ENCODE assay signal across 17 cellular contexts in the genomic region with DNA sequence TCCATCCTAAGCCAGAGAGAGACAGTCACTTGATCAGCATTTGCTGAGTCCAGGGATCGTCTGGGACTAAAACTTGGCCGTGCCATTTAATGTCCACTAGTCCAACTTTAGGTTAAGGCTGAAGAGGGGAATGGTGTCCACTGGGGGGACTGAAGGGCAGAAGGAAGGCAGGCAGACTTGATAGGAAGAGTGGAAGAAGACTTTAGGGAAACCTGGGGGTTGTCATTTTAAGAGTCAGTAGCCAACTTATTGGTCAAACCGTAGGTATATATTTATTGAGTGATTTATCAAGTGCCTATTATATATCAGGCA. TPM values are rescaled to one million over a fixed set of nuclear protein-coding genes. Genes with fewer than 3 reads are reported as not detected.
DNase-seq lines count a peak whose midpoint lies in the region; ATAC-seq and TF ChIP-seq lines count a peak whose summit lies in the region.
"Had no signal": no experiment of that assay in that cellular context is flagged by ENCODE, and none has a peak within 500 bp of the region (broad histone marks: within the 10 kb centered on the region; RNA-seq: fewer than 3 reads in every experiment).

No MANE protein-coding gene starts in this region.

- no peak overlapping the region for H3K9ac ChIP-seq in trophoblast cell (ENCODE audit: low read length)

- H3K27ac ChIP-seq in cardiac muscle cell, result peak overlapping the region; percentile 100
- peak overlapping the region; percentile 92 to 95 (median 94) for H3K27ac ChIP-seq in esophagus muscularis mucosa (replicated peaks in 1 of 4)
- H3K27ac ChIP-seq in trophoblast cell (ENCODE audit: low read depth, low read length), result no peak overlapping the region
- H3K27ac ChIP-seq in vagina, result peak overlapping the region; percentile 88
- H3K27ac ChIP-seq in CD8-positive, alpha-beta T cell (ENCODE audit: low read depth, low read length), result no peak overlapping the region
- H3K27ac ChIP-seq: epithelial cell of prostate had no signal

- H3K27me3 ChIP-seq in cardiac muscle cell (no peaks in the 10 kb centered on the region), esophagus muscularis mucosa (no peaks in the 10 kb centered on the region), trophoblast cell (ENCODE audit: insufficient read depth, low read length) (no peaks in the 10 kb centered on the region), vagina (no peaks in the 10 kb centered on the region)
- peaks cover 14% of the 10 kb centered on the region for H3K27me3 ChIP-seq in CD8-positive, alpha-beta T cell (ENCODE audit: insufficient read depth, low read length)

- POLR2A ChIA-PET in CD8-positive, alpha-beta T cell (lab: Charles Lee), result no interaction called here

- ATAC-seq in left cardiac atrium, result no peak
- no peak for ATAC-seq in CD8-positive, alpha-beta T cell
- no peak for ATAC-seq in mucosa of descending colon

- CTCF ChIA-PET in CD8-positive, alpha-beta T cell (lab: Charles Lee), result interaction anchor here (0.6 kb wide), 1 partner anchor 559 kb away, joined by 3 read pairs; no protein-coding TSS in a partner anchor

- peak overlapping the region; percentile 29 for H2AK5ac ChIP-seq in trophoblast cell (ENCODE audit: low read length)

- H3K4ac ChIP-seq in trophoblast cell (ENCODE audit: low read depth, low read length), result no peak overlapping the region

- peaks cover 15% of the 10 kb centered on the region for H3K4me1 Mint-ChIP-seq in CD8-positive, alpha-beta T cell (ENCODE audit: low read depth)

- no peaks in the 10 kb centered on the region for H3K36me3 Mint-ChIP-seq in CD8-positive, alpha-beta T cell

- peaks cover 48% of the 10 kb centered on the region for H3K27me3 Mint-ChIP-seq in CD8-positive, alpha-beta T cell (ENCODE audit: low read depth)

- H3K9me3 ChIP-seq in cardiac muscle cell (ENCODE audit: low read depth) (no peaks in the 10 kb centered on the region), esophagus muscularis mucosa (no peaks in the 10 kb centered on the region), trophoblast cell (ENCODE audit: insufficient read depth, low read depth, low read length) (no peaks in the 10 kb centered on the region), vagina (no peaks in the 10 kb centered on the region), mucosa of descending colon (no peaks in the 10 kb centered on the region)
- H3K9me3 ChIP-seq in CD8-positive, alpha-beta T cell (ENCODE audit: low read length), result no peaks in the 10 kb centered on the region

- no peak overlapping the region for H3K4me3 Mint-ChIP-seq in CD8-positive, alpha-beta T cell

- no peaks in the 10 kb centered on the region for H3K9me3 Mint-ChIP-seq in CD8-positive, alpha-beta T cell

- no peak overlapping the region for H3K18ac ChIP-seq in trophoblast cell (ENCODE audit: low read length)

- H4K91ac ChIP-seq in trophoblast cell (ENCODE audit: low read depth, low read length), result no peak overlapping the region

- H3K23ac ChIP-seq in trophoblast cell (ENCODE audit: low read length), result no peak overlapping the region

- no peak overlapping the region for H4K12ac ChIP-seq in trophoblast cell (ENCODE audit: low read depth, low read length)

- H3K4me3 ChIP-seq in cardiac muscle cell (no peak overlapping the region), esophagus muscularis mucosa (peak overlapping the region; percentile 74 to 91 (median 82)), trophoblast cell (ENCODE audit: low read depth, low read length) (no peak overlapping the region), vagina (peak overlapping the region; percentile 65 to 96), mucosa of descending colon (no peak overlapping the region)
- no peak overlapping the region for H3K4me3 ChIP-seq in CD8-positive, alpha-beta T cell (ENCODE audit: low read depth, low read length)

- no peak overlapping the region for H2AFZ ChIP-seq in trophoblast cell (ENCODE audit: insufficient read depth, low read length, poor library complexity)

- 35% methylated on average over 3 of the region's 3 CpGs for WGBS in esophagus muscularis mucosa
- WGBS in trophoblast cell (ENCODE audit: extremely low coverage, insufficient coverage, insufficient read length), result no CpG with 5 or more reads among the region's 3 CpGs

- peaks cover 3% of the 10 kb centered on the region for H3K36me3 ChIP-seq in cardiac muscle cell
- peaks cover 0 to 6% (median 0%) of the 10 kb centered on the region in 4 donors for H3K36me3 ChIP-seq in esophagus muscularis mucosa
- H3K36me3 ChIP-seq in trophoblast cell (ENCODE audit: control insufficient read depth in 1 of 2, insufficient read depth in 2 of 2, low read length in 2 of 2), result no peaks in the 10 kb centered on the region
- H3K36me3 ChIP-seq in vagina, result no peaks in the 10 kb centered on the region
- H3K36me3 ChIP-seq in CD8-positive, alpha-beta T cell (ENCODE audit: insufficient read depth, low read length), result no peaks in the 10 kb centered on the region
- no peaks in the 10 kb centered on the region for H3K36me3 ChIP-seq in mucosa of descending colon (ENCODE audit: low read depth)

- H4K8ac ChIP-seq in trophoblast cell (ENCODE audit: low read depth, low read length), result no peak overlapping the region

- no peak for TF ChIP-seq EP300 in esophagus muscularis mucosa (IDR thresholded peaks at IDR 0.05)

- TF ChIP-seq POLR2A in esophagus muscularis mucosa (IDR thresholded peaks at IDR 0.05; ENCODE audit: low read depth) (no peak), vagina (IDR thresholded peaks at IDR 0.05) (no peak)

- no peak overlapping the region for H2BK120ac ChIP-seq in trophoblast cell (ENCODE audit: insufficient read depth, low read length, poor library complexity)

- H3K27ac Mint-ChIP-seq in CD8-positive, alpha-beta T cell, result no peak overlapping the region

- no peak for DNase-seq in cardiac muscle cell (ENCODE audit: low read depth in 1 of 2, low spot score in 1 of 2)
- no peak for DNase-seq in left cardiac atrium
- no peak for DNase-seq in esophagus muscularis mucosa (ENCODE audit: extremely low spot score)
- no peak for DNase-seq in trophoblast cell
- DNase-seq in vagina (ENCODE audit: extremely low spot score in 2 of 2), result no peak
- DNase-seq in NCI-H510A treated with DMSO at 0.1 percent for 48 hours (lab: John Stamatoyannopoulos, UW), result no peak
- DNase-seq in CD8-positive, alpha-beta T cell, result no peak
- no peak for DNase-seq in mucosa of descending colon
- DNase-seq: activated naive CD4-positive, alpha-beta T cell treated with anti-CD3 and anti-CD28 coated beads, Interleukin-2, amount 50 U/mL, for 16 hours; cerebellar nuclear complex; GDM1; NCI-H1105; NCI-H226; nucleus accumbens; OCI-M1; stimulated activated CD4-positive, alpha-beta T cell treated with anti-CD3 and anti-CD28 coated beads, Interleukin-1b, Interleukin-23, amount 100 ng/mL, for 48 hours had no signal

- peaks cover 36% of the 10 kb centered on the region for H3K4me1 ChIP-seq in cardiac muscle cell (ENCODE audit: low read depth)
- H3K4me1 ChIP-seq in esophagus muscularis mucosa, result peaks cover 4 to 31% (median 15%) of the 10 kb centered on the region in 4 donors
- H3K4me1 ChIP-seq in trophoblast cell (ENCODE audit: control insufficient read depth in 1 of 2, insufficient read depth in 2 of 2, low read length in 2 of 2), result peaks cover 7 to 12% of the 10 kb centered on the region in 2 experiments
- H3K4me1 ChIP-seq in vagina, result peaks cover 12% of the 10 kb centered on the region
- H3K4me1 ChIP-seq in CD8-positive, alpha-beta T cell (ENCODE audit: insufficient read depth, low read length), result peaks cover 11% of the 10 kb centered on the region
- no peaks in the 10 kb centered on the region for H3K4me1 ChIP-seq in mucosa of descending colon (ENCODE audit: low read depth)

- no peak overlapping the region for H2BK5ac ChIP-seq in trophoblast cell (ENCODE audit: low read depth, low read length, poor library complexity)

- H2BK12ac ChIP-seq in trophoblast cell (ENCODE audit: low read length), result peak overlapping the region; percentile 52

- H3K14ac ChIP-seq in trophoblast cell (ENCODE audit: low read length), result no peak overlapping the region

- TF ChIP-seq CTCF in cardiac muscle cell (IDR thresholded peaks at IDR 0.05; ENCODE audit: low read depth, low read length) (no peak), esophagus muscularis mucosa (IDR thresholded peaks at IDR 0.05) (no peak), vagina (IDR thresholded peaks at IDR 0.05) (no peak), mucosa of descending colon (IDR thresholded peaks at IDR 0.05) (no peak)
- no peak for TF ChIP-seq CTCF in CD8-positive, alpha-beta T cell (IDR thresholded peaks at IDR 0.05)

- no peak overlapping the region for H3K4me2 ChIP-seq in trophoblast cell (ENCODE audit: low read length)

- intact Hi-C loops in left cardiac atrium (cut with DNase I), result no loop called here
- intact Hi-C loops in esophagus muscularis mucosa (cut with DNase I), result loop anchor here (2.0 kb wide), 1 partner anchor 51 kb away; no protein-coding TSS in a partner anchor
- intact Hi-C loops in vagina (cut with DNase I), result loop anchor here (2.0 kb wide), 1 partner anchor 45 kb away; no protein-coding TSS in a partner anchor
- intact Hi-C loops in CD8-positive, alpha-beta T cell (cut with DNase I, micrococcal nuclease), result no loop called here
- intact Hi-C loops in mucosa of descending colon (cut with DNase I, micrococcal nuclease), result loop anchor here in 1 of 2 donors (5.0 kb wide), 1 partner anchor 50 kb away; no protein-coding TSS in a partner anchor

- H3K79me2 ChIP-seq in trophoblast cell (ENCODE audit: control insufficient read depth, insufficient read depth, low read length, poor library complexity), result no peaks in the 10 kb centered on the region

- peaks cover 4% of the 10 kb centered on the region for H3K79me1 ChIP-seq in trophoblast cell (ENCODE audit: low read length)

RNA-seq across cellular contexts. Expression of a gene that starts 1.3 kb away (rescaled TPM):
- total RNA-seq in cardiac muscle cell (48.3 and 75.6 TPM in 2 replicates), left cardiac atrium (10 to 100 TPM; 21.3 to 36.2 TPM), esophagus muscularis mucosa (1,000 to 10,000 TPM; 1,021 to 1,618 (median 1,290) TPM), vagina (107 TPM), mucosa of descending colon (100 to 1,000 TPM in 1 of 3 donors, 10 to 100 TPM in 2; 11.6 to 442 (median 37.4) TPM)
- polyA plus RNA-seq in cardiac muscle cell, result 27.4 and 47.9 TPM in 2 replicates
- polyA plus RNA-seq in trophoblast cell (2013), result 3.2 TPM in 2 replicates
- total RNA-seq in CD8-positive, alpha-beta T cell, result not detected

RNA-seq across cellular contexts. Expression of a gene that starts 7.7 kb away (rescaled TPM):
- total RNA-seq in cardiac muscle cell (32.9 and 37.4 TPM in 2 replicates), left cardiac atrium (10 to 100 TPM; 64.7 to 94.4 TPM), esophagus muscularis mucosa (10 to 100 TPM; 30.7 to 46.1 (median 32.4) TPM), vagina (18.9 TPM), mucosa of descending colon (10 to 100 TPM; 41.1 to 59.5 (median 49.9) TPM)
- polyA plus RNA-seq in cardiac muscle cell, result 88.7 and 110 TPM in 2 replicates
- polyA plus RNA-seq in trophoblast cell (2013), result 59.9 and 63.0 TPM in 2 replicates
- total RNA-seq in CD8-positive, alpha-beta T cell, result 10 to 100 TPM; 58.0 to 66.6 TPM

RNA-seq across cellular contexts. Expression of a gene that starts 34.8 kb away (rescaled TPM):
- total RNA-seq in cardiac muscle cell (56.6 and 60.4 TPM in 2 replicates), left cardiac atrium (10 to 100 TPM; 22.6 to 25.2 TPM), esophagus muscularis mucosa (10 to 100 TPM; 33.0 to 49.0 (median 44.0) TPM), vagina (97.7 TPM), mucosa of descending colon (100 to 1,000 TPM in 2 of 3 donors, 10 to 100 TPM in 1; 71.5 to 151 (median 132) TPM)
- polyA plus RNA-seq in cardiac muscle cell, result 52.6 and 66.0 TPM in 2 replicates
- polyA plus RNA-seq in trophoblast cell (2013), result 43.6 and 45.1 TPM in 2 replicates
- 10 to 100 TPM; 16.8 to 21.1 TPM for total RNA-seq in CD8-positive, alpha-beta T cell

RNA-seq across cellular contexts. Expression of a gene that starts 59.0 kb away (rescaled TPM):
- total RNA-seq in cardiac muscle cell, result 14.3 and 21.9 TPM in 2 replicates
- 22.8 and 24.3 TPM in 2 replicates for polyA plus RNA-seq in cardiac muscle cell
- 10 to 100 TPM; 47.5 to 49.0 TPM for total RNA-seq in left cardiac atrium
- 10 to 100 TPM; 20.3 to 31.0 (median 28.5) TPM for total RNA-seq in esophagus muscularis mucosa
- polyA plus RNA-seq in trophoblast cell (2013), result 14.7 and 15.2 TPM in 2 replicates
- total RNA-seq in vagina, result 16.2 TPM
- total RNA-seq in CD8-positive, alpha-beta T cell, result not detected
- 10 to 100 TPM in 1 of 3 donors, 1 to 10 TPM in 2; 1.2 to 12.4 (median 4.0) TPM for total RNA-seq in mucosa of descending colon

Comparison
In these comparisons a context has a peak if more than half of its experiments do, and no peak if none do; other contexts are left out.
1. H3K27ac ChIP-seq: peak in cardiac muscle cell (single experiment), esophagus muscularis mucosa (4 of 4) and vagina (single experiment); none in trophoblast cell (single experiment) and CD8-positive, alpha-beta T cell (single experiment).
2. H3K4me3 ChIP-seq: peak in esophagus muscularis mucosa (4 of 4) and vagina (2 of 2); none in cardiac muscle cell (single experiment), trophoblast cell (single experiment), CD8-positive, alpha-beta T cell (single experiment) and mucosa of descending colon (single experiment).
3. RNA of a gene that starts 1.3 kb away (total RNA-seq): 1,021 to 1,618 TPM in esophagus muscularis mucosa, 107 TPM in vagina (single experiment), 48.3 to 75.6 TPM in cardiac muscle cell, 11.6 to 442 TPM in mucosa of descending colon and 21.3 to 36.2 TPM in left cardiac atrium; not detected in CD8-positive, alpha-beta T cell; every median in the first group is over 10 times any median in the second.
4. intact Hi-C loops: an anchor here in esophagus muscularis mucosa (2.0 kb wide) and vagina (2.0 kb wide); none called in left cardiac atrium and CD8-positive, alpha-beta T cell.